In the genomic region with DNA sequence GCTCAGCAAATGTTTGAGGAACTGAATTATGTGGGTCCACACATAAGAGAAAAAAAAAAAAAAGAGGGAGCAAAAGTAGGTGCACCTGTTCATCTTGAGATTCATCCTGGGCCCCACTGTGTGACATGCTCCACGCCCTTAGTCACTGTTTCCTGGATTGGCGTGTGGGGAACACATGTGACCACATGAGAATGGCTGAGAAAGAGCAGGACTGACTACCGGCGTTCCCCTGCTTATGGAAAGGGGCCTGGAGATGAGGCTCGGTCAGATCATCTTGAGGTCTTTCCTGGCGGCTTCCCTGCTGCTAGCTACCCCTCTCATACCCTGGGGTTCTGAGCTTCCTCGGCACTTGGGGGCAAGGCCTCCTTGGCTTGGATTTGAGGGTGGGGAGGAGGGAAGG, we compare ENCODE assay signal across 9 cellular contexts. TPM values are rescaled to one million over a fixed set of nuclear protein-coding genes. Genes with fewer than 3 reads are reported as not detected.
DNase-seq lines count a peak whose midpoint lies in the region; ATAC-seq and TF ChIP-seq lines count a peak whose summit lies in the region.
"Had no signal": no experiment of that assay in that cellular context is flagged by ENCODE, and none has a peak within 500 bp of the region (broad histone marks: within the 10 kb centered on the region; RNA-seq: fewer than 3 reads in every experiment).

No MANE protein-coding gene starts in this region.

- no peak overlapping the region for H3K9ac ChIP-seq in skeletal muscle satellite cell (ENCODE audit: low read depth, low read length)

- intact Hi-C loops in esophagus squamous epithelium (cut with DNase I) = no loop called here

- DNase-seq in GM12864 (ENCODE audit: low read depth) (no peak), esophagus squamous epithelium (lab: John Stamatoyannopoulos, UW) (no peak), NCI-H524 (lab: John Stamatoyannopoulos, UW) (no peak), NCI-H2081 treated with DMSO at 0.1 percent for 48 hours (lab: John Stamatoyannopoulos, UW) (no peak), DMS79 treated with DMSO at 0.1 percent for 48 hours (lab: John Stamatoyannopoulos, UW) (no peak)

- TF ChIP-seq CTCF in GM12864 (IDR thresholded peaks at IDR 0.05; ENCODE audit: low read depth, low read length, missing control alignments) (no peak), esophagus squamous epithelium (IDR thresholded peaks at IDR 0.05) (no peak)

- 0 out of 2 replicates have a peak, but pooled peaks have one; percentile 4 for TF ChIP-seq POLR2A in Raji (IDR thresholded peaks at IDR 0.05; ENCODE audit: insufficient read depth, low read depth, low read length)
- TF ChIP-seq POLR2A in esophagus squamous epithelium (IDR thresholded peaks at IDR 0.05) = no peak

- H3K4me1 ChIP-seq in esophagus squamous epithelium (peaks cover 52 to 93% (median 60%) of the 10 kb centered on the region in 3 donors), skeletal muscle satellite cell (ENCODE audit: control insufficient read depth, insufficient read depth, low read length) (peaks cover 49% of the 10 kb centered on the region)

- peak overlapping the region in 3 of 4 donors; percentile 64 to 89 (median 72) for H3K27ac ChIP-seq in esophagus squamous epithelium

- H3K4me3 ChIP-seq in GM12864 (ENCODE audit: low read depth, low read length) = peak overlapping the region; percentile 7; the same call in 1 of the 2 replicates
- peak overlapping the region in 2 of 4 donors; percentile 12 to 93 for H3K4me3 ChIP-seq in esophagus squamous epithelium
- H3K4me3 ChIP-seq in skeletal muscle satellite cell (ENCODE audit: low read length) = no peak overlapping the region

- H3K36me3 ChIP-seq in esophagus squamous epithelium (peaks cover 0 to 23% (median 0%) of the 10 kb centered on the region in 3 donors), skeletal muscle satellite cell (ENCODE audit: insufficient read depth, low read length) (peaks cover 28% of the 10 kb centered on the region)

- peak overlapping the region; percentile 97 for H3K4me2 ChIP-seq in skeletal muscle satellite cell (ENCODE audit: low read length)

- ATAC-seq in activated CD4-positive, CD25-positive, alpha-beta regulatory T cell treated with anti-CD3 and anti-CD28 coated beads, Interleukin-2, amount 50 U/mL, for 24 hours = no peak
- ATAC-seq: esophagus mucosa had no signal

- H3K27me3 ChIP-seq in esophagus squamous epithelium = no peaks in the 10 kb centered on the region
- H3K27me3 ChIP-seq in skeletal muscle satellite cell (ENCODE audit: control insufficient read depth, insufficient read depth, low read length) = no peaks in the 10 kb centered on the region

- H3K9me3 ChIP-seq in esophagus squamous epithelium (no peaks in the 10 kb centered on the region), skeletal muscle satellite cell (replicated peaks; ENCODE audit: low read length) (no peaks in the 10 kb centered on the region)

- WGBS in esophagus squamous epithelium, 2 donors = 57 to 60% methylated on average over 1 to 6 of the region's 7 CpGs

RNA-seq across cellular contexts. Expression of a gene that starts 3.9 kb away (rescaled TPM):
- 10 to 100 TPM; 22.6 to 60.1 (median 28.4) TPM for total RNA-seq in esophagus squamous epithelium
- total RNA-seq in skeletal muscle satellite cell (2012; rRNA removed) = 41.6 and 43.5 TPM in 2 replicates

RNA-seq across cellular contexts. Expression of a gene that starts 6.0 kb away (rescaled TPM):
- 10 to 100 TPM; 20.3 to 25.7 (median 25.1) TPM for total RNA-seq in esophagus squamous epithelium
- total RNA-seq in skeletal muscle satellite cell (2012; rRNA removed) = 12.7 TPM in 2 replicates
